19 cellular contexts compared by ENCODE assay signal in the genomic region with DNA sequence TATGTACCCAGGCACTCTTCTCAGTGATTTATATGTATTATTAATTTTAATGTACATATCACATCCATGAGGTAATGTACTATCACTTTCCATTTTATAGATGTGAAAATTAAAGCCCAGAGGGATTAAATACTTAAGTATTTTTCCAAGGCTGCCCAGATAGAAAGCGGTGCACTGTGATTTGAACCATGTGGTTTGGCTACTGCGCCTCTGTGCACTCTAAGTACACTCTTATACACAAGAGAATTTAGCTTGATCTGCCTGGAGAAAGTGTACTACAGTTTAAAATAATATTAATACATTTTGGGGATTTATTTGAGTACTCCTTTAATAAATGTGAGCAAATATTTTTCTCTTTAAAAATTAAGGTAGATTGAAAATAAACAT.
"Had no signal": no experiment of that assay in that cellular context is flagged by ENCODE, and none has a peak within 500 bp of the region (broad histone marks: within the 10 kb centered on the region; RNA-seq: fewer than 3 reads in every experiment).

No MANE protein-coding gene starts in this region.

- H3K27me3 ChIP-seq: esophagus squamous epithelium, gastrocnemius medialis, neural progenitor cell, right atrium auricular region, spleen had no signal

- H3K9ac ChIP-seq: neural progenitor cell, parathyroid adenoma had no signal

- H3K4me1 ChIP-seq: parathyroid adenoma had no signal

- FAIRE-seq: bronchial epithelial cell, kidney had no signal

- H3K4me3 ChIP-seq: esophagus squamous epithelium, gastrocnemius medialis, left ventricle myocardium inferior, neural progenitor cell, right atrium auricular region, spleen had no signal

- H3K9me3 ChIP-seq: esophagus squamous epithelium, gastrocnemius medialis, left ventricle myocardium inferior, right atrium auricular region, spleen had no signal

- H3K27ac ChIP-seq: esophagus squamous epithelium, gastrocnemius medialis, neural progenitor cell, parathyroid adenoma, right atrium auricular region, spleen had no signal

- H3K4me2 ChIP-seq: neural progenitor cell had no signal

- H3K79me2 ChIP-seq: parathyroid adenoma had no signal

- ATAC-seq: activated CD8-positive, alpha-beta T cell treated with anti-CD3 and anti-CD28 coated beads for 36 hours; activated T-cell treated with anti-CD3 and anti-CD28 coated beads, Interleukin-2, amount 50 U/mL, for 72 hours; gastrocnemius medialis; stimulated activated naive B cell treated with anti-CD40 and anti-IgM and Interleukin-4, amounts not matched to agents 10 μg/mL and 1 μg/mL and 100 μg/mL, for 72 hours; T-cell had no signal

- DNase-seq: activated CD4-positive, alpha-beta T cell treated with anti-CD3 and anti-CD28 coated beads for 4 hours; activated CD8-positive, alpha-beta memory T cell treated with anti-CD3 and anti-CD28 coated beads, Interleukin-2, amount 50 U/mL, for 4 hours; activated CD8-positive, alpha-beta T cell treated with anti-CD3 and anti-CD28 coated beads for 36 hours; activated gamma-delta T cell treated with Interleukin-2 at 50 U/mL for 16 hours; activated naive CD8-positive, alpha-beta T cell treated with anti-CD3 and anti-CD28 coated beads for 36 hours; activated T-cell treated with anti-CD3 and anti-CD28 coated beads, Interleukin-2, amount 50 U/mL, for 72 hours; esophagus squamous epithelium; gastrocnemius medialis; kidney; left ventricle myocardium inferior; mesendoderm; spleen; stimulated activated CD4-positive, alpha-beta T cell treated with anti-CD3 and anti-CD28 coated beads, Interleukin-2, amount 100 ng/mL, for 24 hours; stimulated activated naive B cell treated with anti-CD40 and anti-IgM and Interleukin-4, amounts not matched to agents 10 μg/mL and 1 μg/mL and 100 μg/mL, for 72 hours; T-cell had no signal

- H3K36me3 ChIP-seq: esophagus squamous epithelium, gastrocnemius medialis, left ventricle myocardium inferior, neural progenitor cell, right atrium auricular region, spleen had no signal

- H2AFZ ChIP-seq: neural progenitor cell, parathyroid adenoma had no signal
